Comparison of ENCODE assay signal across 8 cellular contexts in the genomic region with DNA sequence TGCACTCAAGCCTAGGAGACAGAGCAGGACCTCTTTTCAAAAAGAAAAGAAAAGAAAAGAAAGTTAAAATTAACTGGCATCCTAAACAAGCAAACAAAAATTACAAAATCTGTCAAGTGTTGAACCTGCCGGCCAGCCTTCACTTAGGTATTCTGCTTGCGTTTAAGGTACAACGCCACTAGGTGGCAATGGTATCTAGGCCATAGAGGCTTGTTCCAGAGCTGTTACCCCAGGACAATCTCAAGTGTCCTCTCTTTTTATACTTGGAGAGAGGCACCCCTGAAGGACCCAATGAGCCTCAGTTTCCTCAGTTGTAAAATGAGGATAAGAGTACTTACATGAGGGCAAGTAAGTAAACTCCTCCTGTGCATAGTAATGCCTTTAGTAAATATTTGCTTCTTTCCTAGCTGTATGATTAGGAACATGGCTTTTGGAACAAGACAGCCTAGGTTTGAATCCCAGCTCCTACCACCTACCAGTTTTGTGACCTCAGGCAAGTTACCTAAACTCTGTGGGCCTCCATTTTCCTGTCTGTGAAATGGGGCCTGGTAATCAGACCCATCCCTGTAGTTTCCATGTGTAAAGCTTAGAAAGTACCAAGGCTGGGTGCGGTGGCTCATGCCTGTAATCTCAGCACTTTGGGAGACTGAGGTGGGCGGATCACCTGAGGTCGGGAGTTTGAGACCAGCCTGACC. TPM values are rescaled to one million over a fixed set of nuclear protein-coding genes. Genes with fewer than 3 reads are reported as not detected.
DNase-seq lines count a peak whose midpoint lies in the region; ATAC-seq and TF ChIP-seq lines count a peak whose summit lies in the region.

No MANE protein-coding gene starts in this region.

- no peak overlapping the region for H3K4me3 Mint-ChIP-seq in Caco-2 (ENCODE audit: unreplicated experiment)
- H3K4me3 Mint-ChIP-seq in activated naive CD4-positive, alpha-beta T cell treated with anti-CD3 and anti-CD28 coated beads for 36 hours = no peak overlapping the region

- H3K27me3 ChIP-seq in Caco-2 (replicated peaks; ENCODE audit: control insufficient read depth, insufficient read depth, low read length) (no peaks in the 10 kb centered on the region), RWPE2 (ENCODE audit: insufficient read depth, poor library complexity, severe bottlenecking) (no peaks in the 10 kb centered on the region), left ventricle myocardium inferior (ENCODE audit: low read depth) (peaks cover 17% of the 10 kb centered on the region)

- H3K4me3 ChIP-seq in Caco-2 (ENCODE audit: low read depth, low read length) = no peak overlapping the region
- H3K4me3 ChIP-seq in RWPE2 (ENCODE audit: severe bottlenecking) = no peak overlapping the region
- H3K4me3 ChIP-seq in left ventricle myocardium inferior = no peak overlapping the region

- peaks cover 5% of the 10 kb centered on the region for H3K4me1 ChIP-seq in Caco-2
- H3K4me1 ChIP-seq in RWPE2 (ENCODE audit: insufficient read depth, poor library complexity, severe bottlenecking) = no peaks in the 10 kb centered on the region
- peaks cover 3% of the 10 kb centered on the region for H3K4me1 ChIP-seq in left ventricle myocardium inferior

- intact Hi-C loops in Caco-2 (cut with micrococcal nuclease; ENCODE audit: unreplicated experiment) (loop anchor here (1.0 to 10.0 kb wide), 3 partner anchors 65 to 149 kb away; no protein-coding TSS in a partner anchor), left ventricle myocardium inferior (cut with micrococcal nuclease) (loop anchor here (5.0 kb wide), 1 partner anchor 147 kb away; no protein-coding TSS in a partner anchor)
- intact Hi-C loops in activated naive CD4-positive, alpha-beta T cell treated with anti-CD3 and anti-CD28 coated beads for 36 hours (cut with micrococcal nuclease) = loop anchor here (1.0 to 10.0 kb wide), 4 partner anchors 67 to 685 kb away; a partner anchor contains a TSS

- H3K27ac Mint-ChIP-seq in Caco-2 (ENCODE audit: unreplicated experiment) = no peak overlapping the region
- H3K27ac Mint-ChIP-seq in activated naive CD4-positive, alpha-beta T cell treated with anti-CD3 and anti-CD28 coated beads for 36 hours = no peak overlapping the region

- peak; percentile 64 to 72 for TF ChIP-seq CTCF in Caco-2 (IDR thresholded peaks at IDR 0.05; ENCODE audit: insufficient read depth in 1 of 2, low read depth in 1 of 2, low read length in 1 of 2, severe bottlenecking in 1 of 2, unreplicated experiment in 1 of 2)
- peak; percentile 50 for TF ChIP-seq CTCF in RWPE2 (IDR thresholded peaks at IDR 0.05; ENCODE audit: poor library complexity, severe bottlenecking)
- TF ChIP-seq CTCF in left ventricle myocardium inferior (IDR thresholded peaks at IDR 0.05; ENCODE audit: borderline replicate concordance) = peak; percentile 72

- CTCF ChIA-PET in Caco-2 (lab: Charles Lee) = interaction anchor here (0.6 to 2.3 kb wide), 12 partner anchors 11 to 428 kb away, joined by 3 to 24 read pairs (median 4); a partner anchor contains a TSS
- CTCF ChIA-PET in activated naive CD4-positive, alpha-beta T cell treated with anti-CD3 and anti-CD28 coated beads for 36 hours (lab: Charles Lee) = interaction anchor here (0.7 to 7.2 kb wide), 25 partner anchors 8 to 696 kb away, joined by 3 to 111 read pairs (median 3); a partner anchor contains a TSS

- DNase-seq in Caco-2 (peak in 1 of 2 experiments; percentile 55), HT-29 (ENCODE audit: low spot score) (peak; percentile 73), RWPE2 (ENCODE audit: low spot score) (no peak), left ventricle myocardium inferior (no peak)
- DNase-seq in activated naive CD4-positive, alpha-beta T cell treated with anti-CD3 and anti-CD28 coated beads for 36 hours = peak; percentile 75
- DNase-seq in stimulated activated CD4-positive, alpha-beta T cell treated with anti-CD3 and anti-CD28 coated beads, Interleukin-15, amount 100 ng/mL, for 24 hours = peak; percentile 55

- H3K27ac ChIP-seq in RWPE2 (ENCODE audit: poor library complexity, severe bottlenecking) (no peak overlapping the region), left ventricle myocardium inferior (replicated peaks) (no peak overlapping the region)

- H3K9me3 ChIP-seq in Caco-2 (no peaks in the 10 kb centered on the region), RWPE2 (ENCODE audit: severe bottlenecking) (no peaks in the 10 kb centered on the region), left ventricle myocardium inferior (replicated peaks) (no peaks in the 10 kb centered on the region)

- ATAC-seq in RWPE2 (ENCODE audit: low read depth) (no peak), GM21390 (IDR thresholded peaks at IDR 0.05; ENCODE audit: unreplicated experiment) (no peak), GM21360 (IDR thresholded peaks at IDR 0.05; ENCODE audit: unreplicated experiment) (no peak)

- H3K9me3 Mint-ChIP-seq in Caco-2 (ENCODE audit: unreplicated experiment) = no peaks in the 10 kb centered on the region
- H3K9me3 Mint-ChIP-seq in activated naive CD4-positive, alpha-beta T cell treated with anti-CD3 and anti-CD28 coated beads for 36 hours = no peaks in the 10 kb centered on the region

- no peaks in the 10 kb centered on the region for H3K36me3 ChIP-seq in Caco-2 (ENCODE audit: control insufficient read depth, insufficient read depth, low read length)
- no peaks in the 10 kb centered on the region for H3K36me3 ChIP-seq in RWPE2 (ENCODE audit: low read depth)
- H3K36me3 ChIP-seq in left ventricle myocardium inferior = no peaks in the 10 kb centered on the region

- no TSS peak for BruUV-seq in Caco-2 (replicated peaks; lab: Mats Ljungman, UMichigan)

- no peaks in the 10 kb centered on the region for H3K36me3 Mint-ChIP-seq in Caco-2 (ENCODE audit: insufficient read depth, unreplicated experiment)
- H3K36me3 Mint-ChIP-seq in activated naive CD4-positive, alpha-beta T cell treated with anti-CD3 and anti-CD28 coated beads for 36 hours (ENCODE audit: low read depth) = no peaks in the 10 kb centered on the region

- no peaks in the 10 kb centered on the region for H3K27me3 Mint-ChIP-seq in Caco-2 (ENCODE audit: insufficient read depth, unreplicated experiment)
- H3K27me3 Mint-ChIP-seq in activated naive CD4-positive, alpha-beta T cell treated with anti-CD3 and anti-CD28 coated beads for 36 hours (ENCODE audit: low read depth) = peaks cover 10% of the 10 kb centered on the region

- POLR2A ChIA-PET in Caco-2 (lab: Charles Lee) = interaction anchor here (1.1 kb wide), 1 partner anchor 34 kb away, joined by 4 read pairs; a partner anchor contains a TSS

- H3K4me1 Mint-ChIP-seq in Caco-2 (ENCODE audit: low read depth, unreplicated experiment) = peaks cover 12% of the 10 kb centered on the region
- peaks cover 1% of the 10 kb centered on the region for H3K4me1 Mint-ChIP-seq in activated naive CD4-positive, alpha-beta T cell treated with anti-CD3 and anti-CD28 coated beads for 36 hours (ENCODE audit: low read depth)

RNA-seq across cellular contexts. Expression of a gene that starts 5.8 kb away (rescaled TPM):
- total RNA-seq in Caco-2 (2022) (3.4 and 3.7 TPM in 2 replicates), left ventricle myocardium inferior (15.2 TPM)
- 0.03 and 0.08 TPM in 2 replicates for total RNA-seq in HT-29 (2014; rRNA removed; shearing (Covaris generic))
- total RNA-seq in activated naive CD4-positive, alpha-beta T cell treated with anti-CD3 and anti-CD28 coated beads for 36 hours = under 1 TPM; 0.07 to 0.15 TPM

RNA-seq across cellular contexts. Expression of a gene that starts 34.2 kb away (rescaled TPM):
- total RNA-seq in Caco-2 (2022) = 1,650 and 1,752 TPM in 2 replicates
- 2,917 and 3,132 TPM in 2 replicates for total RNA-seq in HT-29 (2014; rRNA removed; shearing (Covaris generic))
- 1,000 to 10,000 TPM; 2,718 to 2,727 TPM for total RNA-seq in activated naive CD4-positive, alpha-beta T cell treated with anti-CD3 and anti-CD28 coated beads for 36 hours
- 678 TPM for total RNA-seq in left ventricle myocardium inferior

Comparison
In these comparisons a context has a peak if more than half of its experiments do, and no peak if none do; other contexts are left out.
1. DNase-seq: peak in HT-29 (single experiment), activated naive CD4-positive, alpha-beta T cell treated with anti-CD3 and anti-CD28 coated beads for 36 hours (single experiment) and stimulated activated CD4-positive, alpha-beta T cell treated with anti-CD3 and anti-CD28 coated beads, Interleukin-15, amount 100 ng/mL, for 24 hours (single experiment); none in RWPE2 (single experiment) and left ventricle myocardium inferior (single experiment).
2. Peak in every context shown above with its lines, with median percentiles within 50 percentile points of each other: CTCF ChIP-seq.